Comparison of ENCODE assay signal across 11 cellular contexts in genomic region chr17:8001976-8002645, GRCh38. TPM values are rescaled to one million over a fixed set of nuclear protein-coding genes. Genes with fewer than 3 reads are reported as not detected.
A peak's percentile ranks its signal among the peaks of the same experiment; 100 is the strongest.
DNase-seq lines count a peak whose midpoint lies in the region; ATAC-seq, FAIRE-seq and TF ChIP-seq lines count a peak whose summit lies in the region.
"Had no signal": no experiment of that assay in that cellular context is flagged by ENCODE, and none has a peak within 500 bp of the region (broad histone marks: within the 10 kb centered on the region; RNA-seq: fewer than 3 reads in every experiment).

TSS of gene GUCY2D (plus strand) at chr17:8002615. CDS start at chr17:8003048, 433 bp downstream.

- FAIRE-seq in RCC 7860 (lab: Jason Lieb, UNC): no peak

- peak within 1 kb of the TSS; percentile 10 for H3K4me3 ChIP-seq in CD4-positive, CD25-positive, alpha-beta regulatory T cell (ENCODE audit: low read depth, low read length)
- H3K4me3 ChIP-seq in duodenal mucosa (ENCODE audit: low read depth in 1 of 2, low read length in 2 of 2): peak within 1 kb of the TSS; percentile 36 to 50

- H3K9ac ChIP-seq in duodenal mucosa (ENCODE audit: low read depth in 1 of 2, low read length in 2 of 2): no peak within 1 kb of the TSS

- no peaks in the 10 kb centered on the region for H3K36me3 Mint-ChIP-seq in CD4-positive, CD25-positive, alpha-beta regulatory T cell
- H3K36me3 Mint-ChIP-seq in IgD-negative memory B cell: peaks cover 4% of the 10 kb centered on the region
- H3K36me3 Mint-ChIP-seq in nephron progenitor cell (ENCODE audit: low read depth): no peaks in the 10 kb centered on the region

- H3K9me3 ChIP-seq in CD4-positive, CD25-positive, alpha-beta regulatory T cell (ENCODE audit: control insufficient read depth in 2 of 2, low read length in 2 of 2): no peaks in the 10 kb centered on the region
- H3K9me3 ChIP-seq in duodenal mucosa (ENCODE audit: control insufficient read depth in 1 of 2, low read length in 2 of 2): no peaks in the 10 kb centered on the region

- ATAC-seq in CD4-positive, CD25-positive, alpha-beta regulatory T cell (ENCODE audit: low read depth in 2 of 2): no peak
- ATAC-seq in HG02763 (IDR thresholded peaks at IDR 0.05; ENCODE audit: unreplicated experiment): no peak

- DNase-seq in CD4-positive, CD25-positive, alpha-beta regulatory T cell: no peak
- DNase-seq in nephron progenitor cell (no peak), NCI-H1436 treated with DMSO at 0.1 percent for 48 hours (lab: John Stamatoyannopoulos, UW) (no peak), RCC 7860 (ENCODE audit: low spot score) (no peak)
- no peak for DNase-seq in activated CD8-positive, alpha-beta memory T cell treated with anti-CD3 and anti-CD28 coated beads for 24 hours
- DNase-seq: activated effector memory CD4-positive, alpha-beta T cell treated with anti-CD3 and anti-CD28 coated beads, Interleukin-2, amount 50 U/mL, for 16 hours; stimulated activated CD4-positive, alpha-beta T cell treated with anti-CD3 and anti-CD28 coated beads, Interleukin-4, amount 100 ng/mL, for 24 hours had no signal

- H3K4me1 Mint-ChIP-seq in CD4-positive, CD25-positive, alpha-beta regulatory T cell: peaks cover 0 to 10% (median 6%) of the 10 kb centered on the region in 4 donors
- H3K4me1 Mint-ChIP-seq in IgD-negative memory B cell (peaks cover 9 to 10% (median 9%) of the 10 kb centered on the region in 3 donors), nephron progenitor cell (peaks cover 15% of the 10 kb centered on the region)

- H3K27me3 Mint-ChIP-seq in CD4-positive, CD25-positive, alpha-beta regulatory T cell: peaks cover 61% of the 10 kb centered on the region
- H3K27me3 Mint-ChIP-seq in IgD-negative memory B cell: peaks cover 18% of the 10 kb centered on the region
- H3K27me3 Mint-ChIP-seq in nephron progenitor cell (ENCODE audit: low read depth, poor library complexity): peaks cover 75% of the 10 kb centered on the region

- H3K9me3 Mint-ChIP-seq in CD4-positive, CD25-positive, alpha-beta regulatory T cell: peaks cover 0 to 2% (median 0%) of the 10 kb centered on the region in 7 donors
- H3K9me3 Mint-ChIP-seq in IgD-negative memory B cell (peaks cover 0 to 2% (median 0%) of the 10 kb centered on the region in 3 donors), nephron progenitor cell (peaks cover 12% of the 10 kb centered on the region)

- no peak within 1 kb of the TSS for H3K27ac Mint-ChIP-seq in CD4-positive, CD25-positive, alpha-beta regulatory T cell
- no peak within 1 kb of the TSS for H3K27ac Mint-ChIP-seq in IgD-negative memory B cell
- no peak within 1 kb of the TSS for H3K27ac Mint-ChIP-seq in nephron progenitor cell

- H3K4me1 ChIP-seq in CD4-positive, CD25-positive, alpha-beta regulatory T cell (ENCODE audit: control insufficient read depth, insufficient read depth, low read length, poor library complexity, severe bottlenecking): peaks cover 7% of the 10 kb centered on the region
- H3K4me1 ChIP-seq in duodenal mucosa (ENCODE audit: control insufficient read depth in 1 of 2, insufficient read depth in 2 of 2, low read length in 2 of 2): peaks cover 9% of the 10 kb centered on the region in 2 donors

- H3K27ac ChIP-seq in CD4-positive, CD25-positive, alpha-beta regulatory T cell (ENCODE audit: insufficient read depth, low read length, poor library complexity, severe bottlenecking): no peak within 1 kb of the TSS
- H3K27ac ChIP-seq in duodenal mucosa (ENCODE audit: low read depth, low read length): no peak within 1 kb of the TSS

- TF ChIP-seq CTCF in nephron progenitor cell (IDR thresholded peaks at IDR 0.05): no peak

- peak within 1 kb of the TSS in 2 of 4 donors; percentile 60 to 80 for H3K4me3 Mint-ChIP-seq in CD4-positive, CD25-positive, alpha-beta regulatory T cell
- H3K4me3 Mint-ChIP-seq in IgD-negative memory B cell: peak within 1 kb of the TSS; percentile 46 to 94 (median 72)
- H3K4me3 Mint-ChIP-seq in nephron progenitor cell: peak within 1 kb of the TSS; percentile 37

- no peaks in the 10 kb centered on the region for H3K36me3 ChIP-seq in CD4-positive, CD25-positive, alpha-beta regulatory T cell (ENCODE audit: control insufficient read depth, insufficient read depth, low read length)
- H3K36me3 ChIP-seq in duodenal mucosa (ENCODE audit: control insufficient read depth in 1 of 2, insufficient read depth in 2 of 2, low read length in 2 of 2): no peaks in the 10 kb centered on the region

- peaks cover 15% of the 10 kb centered on the region for H3K27me3 ChIP-seq in CD4-positive, CD25-positive, alpha-beta regulatory T cell (ENCODE audit: control insufficient read depth, insufficient read depth, low read length)
- H3K27me3 ChIP-seq in duodenal mucosa (ENCODE audit: control insufficient read depth in 1 of 2, insufficient read depth in 2 of 2, low read length in 2 of 2): peaks cover 49 to 51% of the 10 kb centered on the region in 2 donors

RNA-seq across cellular contexts. Expression of gene GUCY2D, which starts in this region (rescaled TPM):
- not detected for total RNA-seq in CD4-positive, CD25-positive, alpha-beta regulatory T cell
- under 1 TPM in 1 of 4 donors, not detected in 3; 0.23 TPM for polyA plus RNA-seq in CD4-positive, CD25-positive, alpha-beta regulatory T cell
- 0.18 TPM for polyA plus RNA-seq in IgD-negative memory B cell
- total RNA-seq: glomerular endothelial cell had no signal
